ENCODE assay signal across 11 cellular contexts in the genomic region with DNA sequence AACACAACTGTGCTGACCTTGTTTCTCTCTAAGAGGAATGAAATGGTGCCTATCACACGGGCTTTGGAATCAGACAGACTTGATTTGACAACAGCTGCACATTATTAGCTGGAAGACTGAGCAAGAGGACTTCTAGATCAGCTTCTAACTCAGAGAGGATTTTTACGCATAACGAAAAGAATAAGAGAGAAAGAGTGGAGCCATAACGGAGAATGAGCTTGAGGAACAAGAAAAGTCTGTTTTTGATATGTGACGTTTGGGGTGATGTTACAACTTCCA. TPM values are rescaled to one million over a fixed set of nuclear protein-coding genes. Genes with fewer than 3 reads are reported as not detected.
A peak's percentile ranks its signal among the peaks of the same experiment; 100 is the strongest.
DNase-seq lines count a peak whose midpoint lies in the region; ATAC-seq lines count a peak whose summit lies in the region.
"Had no signal": no experiment of that assay in that cellular context is flagged by ENCODE, and none has a peak within 500 bp of the region (broad histone marks: within the 10 kb centered on the region; RNA-seq: fewer than 3 reads in every experiment).

No MANE protein-coding gene starts in this region.

- peak overlapping the region; percentile 75 for H3K27ac ChIP-seq in right cardiac atrium (ENCODE audit: low read length)
- peak overlapping the region; percentile 64 to 68 for H3K27ac ChIP-seq in aorta (ENCODE audit: low read depth in 1 of 2, low read length in 2 of 2)

- intact Hi-C loops in Right ventricle myocardium inferior (cut with DNase I) (loop anchor here (5.0 kb wide), 1 partner anchor 102 kb away; no protein-coding TSS in a partner anchor), cardiac septum (cut with DNase I) (no loop called here), right cardiac atrium (cut with DNase I) (loop anchor here in 1 of 4 donors (5.0 kb wide), 1 partner anchor 102 kb away; no protein-coding TSS in a partner anchor), aorta (cut with DNase I) (no loop called here)

- WGBS in right cardiac atrium, result 13% methylated on average over 5 of the region's 5 CpGs
- 7% methylated on average over 5 of the region's 5 CpGs for WGBS in aorta, 2 donors

- H3K27me3 ChIP-seq in right cardiac atrium (ENCODE audit: control insufficient read depth, insufficient read depth) (no peaks in the 10 kb centered on the region), aorta (ENCODE audit: control insufficient read depth in 1 of 2, insufficient read depth in 2 of 2, low read length in 1 of 2) (no peaks in the 10 kb centered on the region)

- peaks cover 43% of the 10 kb centered on the region for H3K4me1 ChIP-seq in right cardiac atrium (ENCODE audit: control insufficient read depth, insufficient read depth, low read length)
- H3K4me1 ChIP-seq in aorta (ENCODE audit: control insufficient read depth in 1 of 2, insufficient read depth in 2 of 2, low read length in 2 of 2), result peaks cover 3 to 12% of the 10 kb centered on the region in 2 donors

- DNase-seq in Right ventricle myocardium inferior (ENCODE audit: missing footprints) (no peak), cardiac septum (ENCODE audit: low spot score) (no peak), right cardiac atrium (no peak), pons (ENCODE audit: low spot score) (peak; percentile 76), aorta (no peak), DMS 273 (lab: John Stamatoyannopoulos, UW; ENCODE audit: unreplicated experiment) (no peak), mesenteric fat pad (ENCODE audit: low spot score) (no peak)
- DNase-seq: activated CD4-positive, alpha-beta T cell treated with anti-CD3 and anti-CD28 coated beads for 1 hour; activated T-cell treated with anti-CD3 and anti-CD28 coated beads, Interleukin-2, amount 50 U/mL, for 72 hours; NCI-H1436 treated with DMSO at 0.1 percent for 48 hours had no signal

- H3K36me3 ChIP-seq in aorta (ENCODE audit: control insufficient read depth in 1 of 2, insufficient read depth in 2 of 2, low read length in 1 of 2), result no peaks in the 10 kb centered on the region

- peak overlapping the region; percentile 13 for H3K4me3 ChIP-seq in right cardiac atrium (ENCODE audit: low read length)
- no peak overlapping the region for H3K4me3 ChIP-seq in aorta (ENCODE audit: low read length in 2 of 2)

- H3K9me3 ChIP-seq in right cardiac atrium (ENCODE audit: control insufficient read depth, low read length) (no peaks in the 10 kb centered on the region), aorta (ENCODE audit: control insufficient read depth, low read length) (no peaks in the 10 kb centered on the region)

- ATAC-seq in Right ventricle myocardium inferior (peak; percentile 4), right cardiac atrium (no peak), aorta (ENCODE audit: low FRiP score) (no peak), GM21737 (IDR thresholded peaks at IDR 0.05; ENCODE audit: unreplicated experiment) (no peak)
- ATAC-seq: activated T-cell treated with anti-CD3 and anti-CD28 coated beads, Interleukin-2, amount 50 U/mL, for 72 hours had no signal

RNA-seq across cellular contexts. Expression of a gene that starts 16.0 kb away (rescaled TPM):
- total RNA-seq in Right ventricle myocardium inferior (95.0 TPM), cardiac septum (151 TPM), right cardiac atrium (100 to 1,000 TPM; 130 to 193 (median 151) TPM), aorta (100 to 1,000 TPM in 1 of 2 donors, 10 to 100 TPM in 1; 99.3 to 204 TPM), mesenteric fat pad (102 TPM)
- polyA plus RNA-seq in right cardiac atrium (42.3 TPM), aorta (10 to 100 TPM in 1 of 2 donors, 1 to 10 TPM in 1; 4.9 to 12.0 TPM)
